ENCODE assay signal across 1 cellular context in the genomic region with DNA sequence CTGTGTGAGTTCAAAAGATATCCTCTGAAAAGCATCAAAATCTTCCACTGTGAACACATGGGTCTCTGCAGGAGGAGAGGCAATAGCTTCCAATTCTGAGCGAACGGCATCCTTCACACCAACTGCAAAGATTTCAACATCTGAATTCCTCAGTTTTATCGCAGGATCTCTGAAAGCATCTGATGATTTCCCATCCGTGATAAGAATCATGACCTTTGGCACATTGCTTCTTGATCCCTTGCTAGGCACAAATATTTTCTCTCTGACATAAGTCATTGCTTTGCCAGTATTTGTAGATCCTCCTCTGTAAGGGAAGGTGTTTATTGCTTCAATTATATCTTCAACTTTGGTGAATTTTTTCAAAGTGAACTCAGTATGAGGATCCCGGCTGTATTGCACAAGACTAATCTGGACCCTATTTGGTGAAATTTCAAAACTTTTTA.
TF ChIP-seq lines count a peak whose summit lies in the region.

No MANE protein-coding gene starts in this region.

TF ChIP-seq in SK-N-SH, 30 proteins besides CTCF, POLR2A, EP300 and RAD21 (continued from another document):
- TF ChIP-seq TEAD4 (IDR thresholded peaks at IDR 0.05; ENCODE audit: borderline replicate concordance, insufficient read depth), result no peak
- no peak for TF ChIP-seq TAF1 (IDR thresholded peaks at IDR 0.05; ENCODE audit: borderline replicate concordance, low read depth, low read length)
- no peak for TF ChIP-seq FOSL2 (IDR thresholded peaks at IDR 0.05; ENCODE audit: borderline replicate concordance, low read depth)
- TF ChIP-seq ELF1 (IDR thresholded peaks at IDR 0.05), result no peak
- no peak for TF ChIP-seq RCOR1 (IDR thresholded peaks at IDR 0.05; ENCODE audit: low read length)
- TF ChIP-seq EZH2phosphoT487 (IDR thresholded peaks at IDR 0.05; ENCODE audit: borderline replicate concordance, low read depth), result no peak
- TF ChIP-seq MEF2A (IDR thresholded peaks at IDR 0.05; ENCODE audit: borderline replicate concordance, low read depth), result no peak
- TF ChIP-seq USF2 (IDR thresholded peaks at IDR 0.05; ENCODE audit: borderline replicate concordance, low read depth, low read length), result no peak
- TF ChIP-seq, protein P1, sequence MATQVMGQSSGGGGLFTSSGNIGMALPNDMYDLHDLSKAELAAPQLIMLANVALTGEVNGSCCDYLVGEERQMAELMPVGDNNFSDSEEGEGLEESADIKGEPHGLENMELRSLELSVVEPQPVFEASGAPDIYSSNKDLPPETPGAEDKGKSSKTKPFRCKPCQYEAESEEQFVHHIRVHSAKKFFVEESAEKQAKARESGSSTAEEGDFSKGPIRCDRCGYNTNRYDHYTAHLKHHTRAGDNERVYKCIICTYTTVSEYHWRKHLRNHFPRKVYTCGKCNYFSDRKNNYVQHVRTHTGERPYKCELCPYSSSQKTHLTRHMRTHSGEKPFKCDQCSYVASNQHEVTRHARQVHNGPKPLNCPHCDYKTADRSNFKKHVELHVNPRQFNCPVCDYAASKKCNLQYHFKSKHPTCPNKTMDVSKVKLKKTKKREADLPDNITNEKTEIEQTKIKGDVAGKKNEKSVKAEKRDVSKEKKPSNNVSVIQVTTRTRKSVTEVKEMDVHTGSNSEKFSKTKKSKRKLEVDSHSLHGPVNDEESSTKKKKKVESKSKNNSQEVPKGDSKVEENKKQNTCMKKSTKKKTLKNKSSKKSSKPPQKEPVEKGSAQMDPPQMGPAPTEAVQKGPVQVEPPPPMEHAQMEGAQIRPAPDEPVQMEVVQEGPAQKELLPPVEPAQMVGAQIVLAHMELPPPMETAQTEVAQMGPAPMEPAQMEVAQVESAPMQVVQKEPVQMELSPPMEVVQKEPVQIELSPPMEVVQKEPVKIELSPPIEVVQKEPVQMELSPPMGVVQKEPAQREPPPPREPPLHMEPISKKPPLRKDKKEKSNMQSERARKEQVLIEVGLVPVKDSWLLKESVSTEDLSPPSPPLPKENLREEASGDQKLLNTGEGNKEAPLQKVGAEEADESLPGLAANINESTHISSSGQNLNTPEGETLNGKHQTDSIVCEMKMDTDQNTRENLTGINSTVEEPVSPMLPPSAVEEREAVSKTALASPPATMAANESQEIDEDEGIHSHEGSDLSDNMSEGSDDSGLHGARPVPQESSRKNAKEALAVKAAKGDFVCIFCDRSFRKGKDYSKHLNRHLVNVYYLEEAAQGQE (IDR thresholded peaks at IDR 0.05; ENCODE audit: low read depth, low read length), result no peak
- TF ChIP-seq FOXJ3 (CRISPR knock-in tag; IDR thresholded peaks at IDR 0.05), result no peak
- TF ChIP-seq POLR2AphosphoS5 (IDR thresholded peaks at IDR 0.05; ENCODE audit: low read depth, low read length), result no peak
- no peak for TF ChIP-seq FOXM1 (IDR thresholded peaks at IDR 0.05; ENCODE audit: low read depth)
- TF ChIP-seq MXI1 (IDR thresholded peaks at IDR 0.05; ENCODE audit: low read depth, low read length), result no peak
- no peak for TF ChIP-seq NFIC (IDR thresholded peaks at IDR 0.05; ENCODE audit: borderline replicate concordance)
- TF ChIP-seq, protein P2, sequence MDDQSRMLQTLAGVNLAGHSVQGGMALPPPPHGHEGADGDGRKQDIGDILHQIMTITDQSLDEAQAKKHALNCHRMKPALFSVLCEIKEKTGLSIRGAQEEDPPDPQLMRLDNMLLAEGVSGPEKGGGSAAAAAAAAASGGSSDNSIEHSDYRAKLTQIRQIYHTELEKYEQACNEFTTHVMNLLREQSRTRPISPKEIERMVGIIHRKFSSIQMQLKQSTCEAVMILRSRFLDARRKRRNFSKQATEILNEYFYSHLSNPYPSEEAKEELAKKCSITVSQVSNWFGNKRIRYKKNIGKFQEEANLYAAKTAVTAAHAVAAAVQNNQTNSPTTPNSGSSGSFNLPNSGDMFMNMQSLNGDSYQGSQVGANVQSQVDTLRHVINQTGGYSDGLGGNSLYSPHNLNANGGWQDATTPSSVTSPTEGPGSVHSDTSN (IDR thresholded peaks at IDR 0.05), result no peak
- TF ChIP-seq GABPA (IDR thresholded peaks at IDR 0.05; ENCODE audit: low read depth), result no peak
- no peak for TF ChIP-seq GATA2 (CRISPR knock-in tag; IDR thresholded peaks at IDR 0.05)
